ENCODE assay signal across 10 cellular contexts in the genomic region with DNA sequence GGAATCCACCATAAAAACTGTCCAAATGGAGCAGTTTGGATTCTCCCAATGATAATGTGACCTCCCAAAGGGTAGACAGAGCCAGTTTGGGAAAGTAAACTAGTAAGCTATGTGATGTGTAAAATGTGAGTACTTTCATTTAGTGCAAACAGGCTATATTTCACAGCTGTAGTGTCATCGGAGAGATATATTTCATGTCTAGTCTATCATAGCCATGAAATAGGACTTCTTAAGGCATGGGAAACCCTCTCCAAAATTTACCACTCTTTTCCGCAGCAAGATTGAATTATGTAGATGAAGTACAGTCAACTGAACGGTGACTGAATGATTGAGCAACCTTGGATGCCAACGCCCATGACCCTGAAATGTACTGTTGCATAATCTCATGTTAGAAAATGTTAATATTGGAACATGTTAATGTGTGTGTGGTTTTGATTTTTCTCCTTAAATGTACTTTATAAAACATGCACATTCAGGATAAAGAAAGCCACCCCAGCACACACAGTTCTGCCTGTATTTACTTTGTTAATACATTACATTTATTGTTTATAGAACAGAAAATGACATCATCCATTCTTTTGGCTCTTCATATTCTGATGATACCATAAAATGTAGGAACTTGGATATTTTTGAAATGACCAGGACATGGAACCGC.
DNase-seq lines count a peak whose midpoint lies in the region; ATAC-seq, FAIRE-seq and TF ChIP-seq lines count a peak whose summit lies in the region.
"Had no signal": no experiment of that assay in that cellular context is flagged by ENCODE, and none has a peak within 500 bp of the region (broad histone marks: within the 10 kb centered on the region; RNA-seq: fewer than 3 reads in every experiment).

No MANE protein-coding gene starts in this region.

- CTCF ChIA-PET in A549 (lab: Yijun Ruan, JAX), result interaction anchor here (0.6 to 2.7 kb wide), 48 partner anchors 10 to 1446 kb away, joined by 3 to 44 read pairs (median 5); partner anchors contain the start of gene NRP1
- CTCF ChIA-PET in activated CD8-positive, alpha-beta T cell treated with anti-CD3 and anti-CD28 coated beads, Interleukin-2, amount 10 ng/mL, durations not matched to agents 7 days and 5 days (lab: Charles Lee), result interaction anchor here (0.8 to 2.0 kb wide), 19 partner anchors 7 to 1445 kb away, joined by 3 to 26 read pairs (median 7); no protein-coding TSS in a partner anchor

- peaks cover 55% of the 10 kb centered on the region for H3K36me3 ChIP-seq in mesodermal cell (ENCODE audit: control insufficient read depth, insufficient read depth, low read length)

- peaks cover 20% of the 10 kb centered on the region for H3K27me3 Mint-ChIP-seq in activated CD8-positive, alpha-beta T cell treated with anti-CD3 and anti-CD28 coated beads, Interleukin-2, amount 10 ng/mL, durations not matched to agents 7 days and 5 days (ENCODE audit: low read depth)

- TF ChIP-seq EP300 in A549 (IDR thresholded peaks at IDR 0.05), result peak; percentile 51 to 59; a peak in 2 of 5 replicates

- WGBS in A549 (ENCODE audit: missing lambda C conversion rate), result 6% methylated on average over 5 of the region's 5 CpGs
- WGBS in mesodermal cell (ENCODE audit: insufficient coverage in 2 of 2), 2 experiments, result 94 to 97% methylated on average over 3 to 4 of the region's 5 CpGs

- peak overlapping the region; percentile 73 for H3K4me2 ChIP-seq in A549
- H3K4me2 ChIP-seq: GM23338 had no signal

- no peak; a peak in 2 of 5 replicates for TF ChIP-seq RAD21 in A549 (conservative IDR thresholded peaks at IDR 0.05 in 1 of 2, IDR thresholded peaks at IDR 0.05 in 1 of 2)

- no peaks in the 10 kb centered on the region for H3K36me3 Mint-ChIP-seq in activated CD8-positive, alpha-beta T cell treated with anti-CD3 and anti-CD28 coated beads, Interleukin-2, amount 10 ng/mL, durations not matched to agents 7 days and 5 days (ENCODE audit: low read depth)

- DNase-seq in A549 (ENCODE audit: low read depth in 1 of 2, low spot score in 1 of 2) (peak; percentile 53 to 80), MV-4-11 (lab: John Stamatoyannopoulos, UW) (peak; percentile 68), epithelial cell of esophagus (ENCODE audit: low read depth) (peak; percentile 87), NCI-H446 treated with DMSO at 0.1 percent for 48 hours (lab: John Stamatoyannopoulos, UW) (no peak)
- DNase-seq in activated CD8-positive, alpha-beta T cell treated with anti-CD3 and anti-CD28 coated beads, Interleukin-2, amount 10 ng/mL, durations not matched to agents 7 days and 5 days, result no peak

- H3K4me3 Mint-ChIP-seq in activated CD8-positive, alpha-beta T cell treated with anti-CD3 and anti-CD28 coated beads, Interleukin-2, amount 10 ng/mL, durations not matched to agents 7 days and 5 days, result no peak overlapping the region
- H3K4me3 Mint-ChIP-seq: GM23338 had no signal

- peak; percentile 48 to 51 for ATAC-seq in A549
- ATAC-seq in HG02763 (IDR thresholded peaks at IDR 0.05; ENCODE audit: unreplicated experiment), result no peak
- ATAC-seq in HG03521 (IDR thresholded peaks at IDR 0.05; ENCODE audit: unreplicated experiment), result no peak
- no peak for ATAC-seq in activated CD8-positive, alpha-beta T cell treated with anti-CD3 and anti-CD28 coated beads, Interleukin-2, amount 10 ng/mL, durations not matched to agents 7 days and 5 days

- no peak for TF ChIP-seq POLR2A in A549 (IDR thresholded peaks at IDR 0.05; ENCODE audit: low read length)

- H3K4me1 ChIP-seq in A549, result peaks cover 65% of the 10 kb centered on the region
- H3K4me1 ChIP-seq in mesodermal cell (ENCODE audit: control insufficient read depth, insufficient read depth, low read length, poor library complexity, severe bottlenecking), result peaks cover 16% of the 10 kb centered on the region

- H3K4me1 Mint-ChIP-seq in activated CD8-positive, alpha-beta T cell treated with anti-CD3 and anti-CD28 coated beads, Interleukin-2, amount 10 ng/mL, durations not matched to agents 7 days and 5 days (ENCODE audit: low read depth), result no peaks in the 10 kb centered on the region

- POLR2A ChIA-PET in A549 (lab: Yijun Ruan, JAX), result interaction anchor here (1.1 to 1.6 kb wide), 3 partner anchors 79 to 140 kb away, joined by 5 to 9 read pairs (median 6); partner anchors contain the start of gene NRP1
- POLR2A ChIA-PET in activated CD8-positive, alpha-beta T cell treated with anti-CD3 and anti-CD28 coated beads, Interleukin-2, amount 10 ng/mL, durations not matched to agents 7 days and 5 days (lab: Charles Lee), result no interaction called here

- H3K27ac Mint-ChIP-seq in activated CD8-positive, alpha-beta T cell treated with anti-CD3 and anti-CD28 coated beads, Interleukin-2, amount 10 ng/mL, durations not matched to agents 7 days and 5 days, result no peak overlapping the region
- H3K27ac Mint-ChIP-seq: GM23338 had no signal

- peak; percentile 77 for FAIRE-seq in A549 (lab: Jason Lieb, UNC)
- FAIRE-seq: frontal cortex had no signal

- TF ChIP-seq CTCF in A549 (IDR thresholded peaks at IDR 0.05), result no peak
- no peak for TF ChIP-seq CTCF in epithelial cell of esophagus (IDR thresholded peaks at IDR 0.05; ENCODE audit: insufficient read depth, low read depth, low read length, missing control alignments)

- H3K9me3 Mint-ChIP-seq in activated CD8-positive, alpha-beta T cell treated with anti-CD3 and anti-CD28 coated beads, Interleukin-2, amount 10 ng/mL, durations not matched to agents 7 days and 5 days (ENCODE audit: insufficient read depth), result no peaks in the 10 kb centered on the region
- H3K9me3 Mint-ChIP-seq: GM23338 had no signal

- H3K9me3 ChIP-seq in A549 (no peaks in the 10 kb centered on the region), mesodermal cell (ENCODE audit: control insufficient read depth, low read length) (no peaks in the 10 kb centered on the region)

- H3K27ac ChIP-seq in A549 (peak overlapping the region; percentile 79 to 86), mesodermal cell (ENCODE audit: low read depth, low read length, severe bottlenecking) (peak overlapping the region; percentile 32)

- H3K4me3 ChIP-seq in A549 (no peak overlapping the region), epithelial cell of esophagus (ENCODE audit: low read length) (no peak overlapping the region), mesodermal cell (ENCODE audit: extremely low read depth, insufficient read depth, low read length, poor library complexity, severe bottlenecking) (no peak overlapping the region)
- H3K4me3 ChIP-seq: GM23338 had no signal

TF ChIP-seq in A549, 52 proteins besides CTCF, POLR2A, EP300 and RAD21:
- peak; percentile 26; the same call in 1 of the 2 replicates for TF ChIP-seq MAX (IDR thresholded peaks at IDR 0.05)
- TF ChIP-seq MAZ (IDR thresholded peaks at IDR 0.05; ENCODE audit: borderline replicate concordance, low read depth, low read length), result no peak
- peak; percentile 82 for TF ChIP-seq HES2 (IDR thresholded peaks at IDR 0.05)
- TF ChIP-seq CEBPB (IDR thresholded peaks at IDR 0.05), result peak; percentile 98 to 100
- 0 out of 2 replicates have a peak, but pooled peaks have one; percentile 34 for TF ChIP-seq FOSL2 (IDR thresholded peaks at IDR 0.05)
- TF ChIP-seq FOSL2 (CRISPR knock-in tag; IDR thresholded peaks at IDR 0.05), result peak; percentile 58
- TF ChIP-seq, protein P1, sequence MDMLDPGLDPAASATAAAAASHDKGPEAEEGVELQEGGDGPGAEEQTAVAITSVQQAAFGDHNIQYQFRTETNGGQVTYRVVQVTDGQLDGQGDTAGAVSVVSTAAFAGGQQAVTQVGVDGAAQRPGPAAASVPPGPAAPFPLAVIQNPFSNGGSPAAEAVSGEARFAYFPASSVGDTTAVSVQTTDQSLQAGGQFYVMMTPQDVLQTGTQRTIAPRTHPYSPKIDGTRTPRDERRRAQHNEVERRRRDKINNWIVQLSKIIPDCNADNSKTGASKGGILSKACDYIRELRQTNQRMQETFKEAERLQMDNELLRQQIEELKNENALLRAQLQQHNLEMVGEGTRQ (IDR thresholded peaks at IDR 0.05), result no peak
- peak; percentile 37 for TF ChIP-seq MAFK (IDR thresholded peaks at IDR 0.05; ENCODE audit: partially characterized antibody)
- TF ChIP-seq JUNB (IDR thresholded peaks at IDR 0.05), result peak; percentile 62
- no peak for TF ChIP-seq CBX8 (IDR thresholded peaks at IDR 0.05)
- TF ChIP-seq, protein P2, sequence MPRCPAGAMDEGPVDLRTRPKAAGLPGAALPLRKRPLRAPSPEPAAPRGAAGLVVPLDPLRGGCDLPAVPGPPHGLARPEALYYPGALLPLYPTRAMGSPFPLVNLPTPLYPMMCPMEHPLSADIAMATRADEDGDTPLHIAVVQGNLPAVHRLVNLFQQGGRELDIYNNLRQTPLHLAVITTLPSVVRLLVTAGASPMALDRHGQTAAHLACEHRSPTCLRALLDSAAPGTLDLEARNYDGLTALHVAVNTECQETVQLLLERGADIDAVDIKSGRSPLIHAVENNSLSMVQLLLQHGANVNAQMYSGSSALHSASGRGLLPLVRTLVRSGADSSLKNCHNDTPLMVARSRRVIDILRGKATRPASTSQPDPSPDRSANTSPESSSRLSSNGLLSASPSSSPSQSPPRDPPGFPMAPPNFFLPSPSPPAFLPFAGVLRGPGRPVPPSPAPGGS (IDR thresholded peaks at IDR 0.05), result 0 out of 3 replicates have a peak, but pooled peaks have one; percentile 49
- TF ChIP-seq CHD4 (IDR thresholded peaks at IDR 0.05; ENCODE audit: borderline replicate concordance), result no peak
- TF ChIP-seq JUN (IDR thresholded peaks at IDR 0.05), result peak; percentile 46 to 60; a peak in 2 of 5 replicates
- TF ChIP-seq GATA3 (IDR thresholded peaks at IDR 0.05; ENCODE audit: borderline replicate concordance), result peak; percentile 42; the same call in 1 of the 2 replicates
- 0 out of 2 replicates have a peak, but pooled peaks have one; percentile 61 for TF ChIP-seq POLR2AphosphoS2 (conservative IDR thresholded peaks at IDR 0.05; ENCODE audit: low read length)
- peak; percentile 63; the same call in 1 of the 2 replicates for TF ChIP-seq RARB (CRISPR knock-in tag; IDR thresholded peaks at IDR 0.05)
TF ChIP-seq in A549: peak in this region for 11.

Comparison
In these comparisons a context has a peak if more than half of its experiments do, and no peak if none do; other contexts are left out.
1. ATAC-seq: peak in A549 (2 of 2); none in HG02763 (single experiment), HG03521 (single experiment) and activated CD8-positive, alpha-beta T cell treated with anti-CD3 and anti-CD28 coated beads, Interleukin-2, amount 10 ng/mL, durations not matched to agents 7 days and 5 days (single experiment).
2. DNase-seq: peak in A549 (2 of 2), MV-4-11 (single experiment) and epithelial cell of esophagus (single experiment); none in NCI-H446 treated with DMSO at 0.1 percent for 48 hours (single experiment) and activated CD8-positive, alpha-beta T cell treated with anti-CD3 and anti-CD28 coated beads, Interleukin-2, amount 10 ng/mL, durations not matched to agents 7 days and 5 days (single experiment).